ENCODE assay signal across 1 cellular context in genomic region chr16:74298104-74298503, GRCh38.
TF ChIP-seq lines count a peak whose summit lies in the region.

No MANE protein-coding gene starts in this region.

TF ChIP-seq in IMR-90, 13 proteins besides CTCF, POLR2A, EP300 and RAD21 (continued from another document):
- no peak for TF ChIP-seq MXI1 (IDR thresholded peaks at IDR 0.05; ENCODE audit: borderline replicate concordance, low read depth, low read length)
- TF ChIP-seq MAFK (IDR thresholded peaks at IDR 0.05; ENCODE audit: low read depth, low read length): no peak
- TF ChIP-seq, protein P1, sequence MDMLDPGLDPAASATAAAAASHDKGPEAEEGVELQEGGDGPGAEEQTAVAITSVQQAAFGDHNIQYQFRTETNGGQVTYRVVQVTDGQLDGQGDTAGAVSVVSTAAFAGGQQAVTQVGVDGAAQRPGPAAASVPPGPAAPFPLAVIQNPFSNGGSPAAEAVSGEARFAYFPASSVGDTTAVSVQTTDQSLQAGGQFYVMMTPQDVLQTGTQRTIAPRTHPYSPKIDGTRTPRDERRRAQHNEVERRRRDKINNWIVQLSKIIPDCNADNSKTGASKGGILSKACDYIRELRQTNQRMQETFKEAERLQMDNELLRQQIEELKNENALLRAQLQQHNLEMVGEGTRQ (IDR thresholded peaks at IDR 0.05; ENCODE audit: low read depth, low read length): no peak
